Comparison of ENCODE assay signal across 24 cellular contexts in the genomic region with DNA sequence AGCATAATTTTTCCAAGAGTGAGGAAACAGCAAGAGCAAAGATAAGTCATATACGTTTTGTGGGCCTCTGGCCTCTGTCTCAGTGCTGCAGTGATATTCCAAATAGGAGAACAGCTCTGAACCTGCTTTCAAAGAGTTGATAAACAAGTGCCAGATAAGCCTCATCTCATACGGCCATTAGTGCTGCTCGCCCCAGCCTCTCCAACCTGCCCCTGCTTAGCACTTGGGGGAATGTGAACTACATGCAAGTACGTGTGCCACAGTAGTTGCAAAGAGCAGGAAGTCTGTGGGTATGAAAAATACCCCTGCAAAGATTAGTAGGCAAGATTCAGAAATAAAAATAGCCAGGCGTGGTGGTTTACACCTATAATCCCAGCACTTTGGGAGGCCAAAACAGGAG.
"Had no signal": no experiment of that assay in that cellular context is flagged by ENCODE, and none has a peak within 500 bp of the region (broad histone marks: within the 10 kb centered on the region; RNA-seq: fewer than 3 reads in every experiment).

No MANE protein-coding gene starts in this region.

- H3K4me1 ChIP-seq: breast epithelium, suprapubic skin had no signal

- H3K36me3 ChIP-seq: adrenal gland, breast epithelium, transverse colon, vagina had no signal

- H3K27ac Mint-ChIP-seq: activated CD4-positive, alpha-beta T cell treated with anti-CD3 and anti-CD28 coated beads for 36 hours; activated T-helper 2 cell treated with anti-CD3 and anti-CD28 coated beads, Interferon-gamma antibody, Interleukin-2, Interleukin-4, amounts not matched to agents 10 μg/mL and 5 μg/mL and 100 μg/mL, durations not matched to agents 14 hours and 24 hours and 36 hours; dendritic cell treated with granulocyte-macrophage colony-stimulating factor and Interleukin-4, amounts not matched to agents 40 ng/mL and 50 ng/mL, for 4 days; nephron progenitor cell; T-helper 2 cell treated with Interferon-gamma antibody and Interleukin-4, amounts not matched to agents 5 μg/mL and 100 μg/mL, for 36 hours; WTC11 had no signal

- H3K4me3 ChIP-seq: adrenal gland, breast epithelium, esophagus muscularis mucosa, hepatocyte, lower lobe of right lung, suprapubic skin, transverse colon, vagina had no signal

- H3K4me2 ChIP-seq: hepatocyte had no signal

- H3K27ac ChIP-seq: adrenal gland, breast epithelium, esophagus muscularis mucosa, hepatocyte, lower lobe of right lung, suprapubic skin, transverse colon, vagina had no signal

- DNase-seq: activated CD4-positive, alpha-beta T cell treated with anti-CD3 and anti-CD28 coated beads for 36 hours; activated CD4-positive, alpha-beta T cell treated with anti-CD3 and anti-CD28 coated beads, Interleukin-2, amount 50 U/mL, for 48 hours; activated naive CD4-positive, alpha-beta T cell treated with anti-CD3 and anti-CD28 coated beads, Interleukin-2, amount 50 U/mL, for 16 hours; adrenal gland; effector CD8-positive, alpha-beta T cell; left cardiac atrium; lower lobe of right lung; nephron progenitor cell; retina; stimulated activated CD4-positive, alpha-beta T cell treated with anti-CD3 and anti-CD28 coated beads, Interleukin-12 subunit alpha, Interleukin-12 subunit beta, amount 100 ng/mL, for 4 hours; stimulated activated CD4-positive, alpha-beta T cell treated with anti-CD3 and anti-CD28 coated beads, Interleukin-1b, Interleukin-23, amount 100 ng/mL, for 48 hours; stimulated activated CD8-positive, alpha-beta memory T cell treated with anti-CD3 and anti-CD28 coated beads, Interleukin-4, amount 100 ng/mL, for 48 hours; stimulated activated naive CD8-positive, alpha-beta T cell treated with anti-CD3 and anti-CD28 coated beads, Interleukin-15, Interleukin-2, amounts not matched to agents 100 U/mL and 50 U/mL, for 24 hours; SW 1271; transverse colon had no signal

- H3K9me3 ChIP-seq: adrenal gland, breast epithelium, esophagus muscularis mucosa, lower lobe of right lung, suprapubic skin, transverse colon, vagina had no signal

- H3K9me3 Mint-ChIP-seq: activated T-helper 2 cell treated with anti-CD3 and anti-CD28 coated beads, Interferon-gamma antibody, Interleukin-2, Interleukin-4, amounts not matched to agents 10 μg/mL and 5 μg/mL and 100 μg/mL, durations not matched to agents 14 hours and 24 hours and 36 hours; dendritic cell treated with granulocyte-macrophage colony-stimulating factor and Interleukin-4, amounts not matched to agents 40 ng/mL and 50 ng/mL, for 4 days; nephron progenitor cell; T-helper 2 cell treated with Interferon-gamma antibody and Interleukin-4, amounts not matched to agents 5 μg/mL and 100 μg/mL, for 36 hours had no signal

- ATAC-seq: activated CD4-positive, alpha-beta T cell treated with anti-CD3 and anti-CD28 coated beads for 36 hours; lower lobe of right lung; stimulated activated naive CD8-positive, alpha-beta T cell treated with anti-CD3 and anti-CD28 coated beads, Interleukin-15, Interleukin-2, amounts not matched to agents 100 U/mL and 50 U/mL, for 24 hours; WTC11 had no signal

- H3K27me3 Mint-ChIP-seq: activated CD4-positive, alpha-beta T cell treated with anti-CD3 and anti-CD28 coated beads for 36 hours had no signal

- H3K27me3 ChIP-seq: adrenal gland, breast epithelium, esophagus muscularis mucosa, hepatocyte, suprapubic skin, transverse colon, vagina had no signal

- H3K4me3 Mint-ChIP-seq: activated CD4-positive, alpha-beta T cell treated with anti-CD3 and anti-CD28 coated beads for 36 hours; dendritic cell treated with granulocyte-macrophage colony-stimulating factor and Interleukin-4, amounts not matched to agents 40 ng/mL and 50 ng/mL, for 4 days; nephron progenitor cell; T-helper 2 cell treated with Interferon-gamma antibody and Interleukin-4, amounts not matched to agents 5 μg/mL and 100 μg/mL, for 36 hours; WTC11 had no signal

- H3K4me1 Mint-ChIP-seq: nephron progenitor cell, WTC11 had no signal

- H3K36me3 Mint-ChIP-seq: WTC11 had no signal
